In the genomic region with DNA sequence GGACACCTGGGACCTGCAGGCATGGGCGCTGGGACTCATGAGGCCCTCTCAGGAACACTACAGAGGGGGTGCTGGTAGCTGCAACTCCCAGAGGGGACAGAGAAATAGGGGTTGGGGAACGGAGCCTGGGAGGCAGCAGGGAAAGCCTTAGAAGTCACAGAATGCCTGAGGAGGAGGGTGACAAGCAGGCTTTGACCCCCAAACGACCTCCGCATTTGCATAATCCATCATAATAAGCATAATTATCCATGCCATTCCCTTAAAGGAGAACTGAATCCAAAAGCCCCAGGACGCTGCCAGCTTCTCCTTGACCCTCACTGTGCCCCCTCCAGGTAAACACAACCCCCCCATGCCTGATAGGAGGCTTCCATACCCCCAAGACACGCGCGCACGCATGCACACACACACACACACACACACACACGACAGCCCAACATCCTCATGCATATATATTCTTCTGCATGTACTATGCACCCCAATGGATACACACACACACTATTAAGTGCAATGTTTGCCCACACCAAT, we compare ENCODE assay signal across 1 cellular context.
TF ChIP-seq lines count a peak whose summit lies in the region.

No MANE protein-coding gene starts in this region.

TF ChIP-seq in H1, 55 proteins besides CTCF, POLR2A, EP300 and RAD21:
- TF ChIP-seq CBX5 (IDR thresholded peaks at IDR 0.05; ENCODE audit: low read depth, low read length): no peak
- TF ChIP-seq, protein P1, sequence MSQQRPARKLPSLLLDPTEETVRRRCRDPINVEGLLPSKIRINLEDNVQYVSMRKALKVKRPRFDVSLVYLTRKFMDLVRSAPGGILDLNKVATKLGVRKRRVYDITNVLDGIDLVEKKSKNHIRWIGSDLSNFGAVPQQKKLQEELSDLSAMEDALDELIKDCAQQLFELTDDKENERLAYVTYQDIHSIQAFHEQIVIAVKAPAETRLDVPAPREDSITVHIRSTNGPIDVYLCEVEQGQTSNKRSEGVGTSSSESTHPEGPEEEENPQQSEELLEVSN (IDR thresholded peaks at IDR 0.05): no peak
- TF ChIP-seq ASH2L (IDR thresholded peaks at IDR 0.05; ENCODE audit: low read length): no peak
- TF ChIP-seq BCL11A (IDR thresholded peaks at IDR 0.05; ENCODE audit: low read depth in 2 of 2, low read length in 2 of 2): no peak
- no peak for TF ChIP-seq TCF12 (IDR thresholded peaks at IDR 0.05; ENCODE audit: low read depth, low read length)
- TF ChIP-seq, protein P2, sequence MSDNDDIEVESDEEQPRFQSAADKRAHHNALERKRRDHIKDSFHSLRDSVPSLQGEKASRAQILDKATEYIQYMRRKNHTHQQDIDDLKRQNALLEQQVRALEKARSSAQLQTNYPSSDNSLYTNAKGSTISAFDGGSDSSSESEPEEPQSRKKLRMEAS (IDR thresholded peaks at IDR 0.05): no peak
- no peak for TF ChIP-seq EZH2 (IDR thresholded peaks at IDR 0.05; ENCODE audit: low read depth, low read length, severe bottlenecking)
- no peak for TF ChIP-seq TAF1 (IDR thresholded peaks at IDR 0.05; ENCODE audit: low read depth, low read length)
- no peak for TF ChIP-seq CREB1 (IDR thresholded peaks at IDR 0.05)
- no peak for TF ChIP-seq HDAC2 (IDR thresholded peaks at IDR 0.05; ENCODE audit: borderline replicate concordance in 1 of 2, low read depth in 2 of 2, low read length in 2 of 2)
TF ChIP-seq in H1: peak in this region for 0.
